ENCODE assay signal across 10 cellular contexts in the genomic region with DNA sequence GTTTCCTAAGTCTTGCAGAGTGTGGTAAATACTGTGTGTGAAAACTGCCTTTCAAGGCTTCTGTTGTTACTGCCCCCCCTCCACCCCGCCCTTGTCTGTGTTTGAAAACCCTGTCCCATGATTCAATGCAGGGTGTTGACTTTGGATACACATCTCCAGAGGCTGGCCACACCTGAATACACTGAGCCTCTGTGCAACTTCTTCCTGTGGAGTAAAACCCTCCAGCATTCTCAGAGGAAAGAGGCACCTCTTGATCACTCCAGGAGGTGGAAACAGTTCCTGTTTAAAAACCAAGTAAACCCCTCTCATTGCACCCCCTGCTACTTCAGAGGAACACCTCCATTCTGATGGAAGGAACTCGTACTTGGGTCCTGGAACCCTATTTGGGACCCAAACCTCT.
DNase-seq lines count a peak whose midpoint lies in the region; ATAC-seq and TF ChIP-seq lines count a peak whose summit lies in the region.
"Had no signal": no experiment of that assay in that cellular context is flagged by ENCODE, and none has a peak within 500 bp of the region (broad histone marks: within the 10 kb centered on the region; RNA-seq: fewer than 3 reads in every experiment).

No MANE protein-coding gene starts in this region.

- H3K27ac ChIP-seq in upper lobe of right lung (peak overlapping the region; percentile 58), testis (no peak overlapping the region)

- H3K4me3 Mint-ChIP-seq in T-helper 1 cell treated with Interleukin-12 subunit alpha and Interleukin-12 subunit beta and Interleukin-4 antibody, amounts not matched to agents 30 μg/mL and 1 μg/mL, for 36 hours = no peak overlapping the region

- H3K36me3 Mint-ChIP-seq in activated naive CD4-positive, alpha-beta T cell treated with anti-CD3 and anti-CD28 coated beads, Interleukin-2, amount 50 U/mL, for 72 hours = peaks cover 0 to 8% of the 10 kb centered on the region in 2 donors
- H3K36me3 Mint-ChIP-seq in T-helper 1 cell treated with Interleukin-12 subunit alpha and Interleukin-12 subunit beta and Interleukin-4 antibody, amounts not matched to agents 30 μg/mL and 1 μg/mL, for 36 hours (ENCODE audit: low read depth) = peaks cover 15% of the 10 kb centered on the region

- no peak for DNase-seq in activated naive CD4-positive, alpha-beta T cell treated with anti-CD3 and anti-CD28 coated beads, Interleukin-2, amount 50 U/mL, for 72 hours (ENCODE audit: low spot score in 2 of 2)
- no peak for DNase-seq in activated naive CD4-positive, alpha-beta T cell treated with anti-CD3 and anti-CD28 coated beads, Interleukin-2, amount 50 U/mL, for 16 hours
- DNase-seq in iPS-NIHi11 (ENCODE audit: low spot score) = peak; percentile 35
- DNase-seq in upper lobe of right lung = peak; percentile 73
- no peak for DNase-seq in testis
- no peak for DNase-seq in NCI-H187 (lab: John Stamatoyannopoulos, UW)
- no peak for DNase-seq in KG1 (lab: John Stamatoyannopoulos, UW)
- DNase-seq: central memory CD4-positive, alpha-beta T cell; kidney had no signal

- TF ChIP-seq CTCF in upper lobe of right lung (IDR thresholded peaks at IDR 0.05) = no peak
- no peak for TF ChIP-seq CTCF in testis (IDR thresholded peaks at IDR 0.05)

- 73 to 87% methylated on average over 2 of the region's 2 CpGs for WGBS in testis, 2 donors

- H3K4me1 ChIP-seq in upper lobe of right lung (peaks cover 8% of the 10 kb centered on the region), testis (peaks cover 4% of the 10 kb centered on the region)

- H3K36me3 ChIP-seq in upper lobe of right lung (no peaks in the 10 kb centered on the region), testis (ENCODE audit: low read depth, missing control alignments) (no peaks in the 10 kb centered on the region)

- no peak for TF ChIP-seq POLR2A in testis (IDR thresholded peaks at IDR 0.05)

- H3K27ac Mint-ChIP-seq in activated naive CD4-positive, alpha-beta T cell treated with anti-CD3 and anti-CD28 coated beads, Interleukin-2, amount 50 U/mL, for 72 hours = peak overlapping the region; percentile 71 to 85
- H3K27ac Mint-ChIP-seq in T-helper 1 cell treated with Interleukin-12 subunit alpha and Interleukin-12 subunit beta and Interleukin-4 antibody, amounts not matched to agents 30 μg/mL and 1 μg/mL, for 36 hours = peak overlapping the region; percentile 67

- H3K9me3 ChIP-seq in upper lobe of right lung (no peaks in the 10 kb centered on the region), testis (no peaks in the 10 kb centered on the region)

- no peaks in the 10 kb centered on the region for H3K27me3 ChIP-seq in upper lobe of right lung
- H3K27me3 ChIP-seq in testis = no peaks in the 10 kb centered on the region

- H3K4me3 ChIP-seq in upper lobe of right lung (no peak overlapping the region), testis (no peak overlapping the region)

- peak in 1 of 2 donors; percentile 9 for ATAC-seq in activated naive CD4-positive, alpha-beta T cell treated with anti-CD3 and anti-CD28 coated beads, Interleukin-2, amount 50 U/mL, for 72 hours
- ATAC-seq in upper lobe of right lung = peak; percentile 89

- intact Hi-C loops in upper lobe of right lung (cut with DNase I) = loop anchor here (10.0 kb wide), 1 partner anchor 193 kb away; no protein-coding TSS in a partner anchor
- intact Hi-C loops in testis (cut with DNase I; ENCODE audit: low total_unique reads) = loop anchor here (10.0 kb wide), 2 partner anchors 203 to 583 kb away; no protein-coding TSS in a partner anchor

- no peaks in the 10 kb centered on the region for H3K9me3 Mint-ChIP-seq in activated naive CD4-positive, alpha-beta T cell treated with anti-CD3 and anti-CD28 coated beads, Interleukin-2, amount 50 U/mL, for 72 hours
- H3K9me3 Mint-ChIP-seq in T-helper 1 cell treated with Interleukin-12 subunit alpha and Interleukin-12 subunit beta and Interleukin-4 antibody, amounts not matched to agents 30 μg/mL and 1 μg/mL, for 36 hours = no peaks in the 10 kb centered on the region

- H3K27me3 Mint-ChIP-seq in T-helper 1 cell treated with Interleukin-12 subunit alpha and Interleukin-12 subunit beta and Interleukin-4 antibody, amounts not matched to agents 30 μg/mL and 1 μg/mL, for 36 hours (ENCODE audit: low read depth) = no peaks in the 10 kb centered on the region

- peaks cover 54% of the 10 kb centered on the region for H3K4me1 Mint-ChIP-seq in T-helper 1 cell treated with Interleukin-12 subunit alpha and Interleukin-12 subunit beta and Interleukin-4 antibody, amounts not matched to agents 30 μg/mL and 1 μg/mL, for 36 hours (ENCODE audit: low read depth)

Comparison
In these comparisons a context has a peak if more than half of its experiments do, and no peak if none do; other contexts are left out.
1. DNase-seq: peak in iPS-NIHi11 (single experiment) and upper lobe of right lung (single experiment); none in activated naive CD4-positive, alpha-beta T cell treated with anti-CD3 and anti-CD28 coated beads, Interleukin-2, amount 50 U/mL, for 72 hours (0 of 2), activated naive CD4-positive, alpha-beta T cell treated with anti-CD3 and anti-CD28 coated beads, Interleukin-2, amount 50 U/mL, for 16 hours (single experiment), testis (single experiment), NCI-H187 (0 of 2) and KG1 (single experiment).